In genomic region chr4:78396613-78397291, GRCh38 we compare ENCODE assay signal across 17 cellular contexts.
"Had no signal": no experiment of that assay in that cellular context is flagged by ENCODE, and none has a peak within 500 bp of the region (broad histone marks: within the 10 kb centered on the region; RNA-seq: fewer than 3 reads in every experiment).

No MANE protein-coding gene starts in this region.

- H3K27me3 Mint-ChIP-seq: type B pancreatic cell had no signal

- H3K4me1 Mint-ChIP-seq: naive B cell; nephron; stimulated activated effector memory CD8-positive, alpha-beta T cell treated with anti-CD3 and anti-CD28 coated beads, Interleukin-12 subunit alpha, Interleukin-12 subunit beta, amount 100 ng/mL, for 72 hours had no signal

- DNase-seq: colonic mucosa; dermis blood vessel endothelial cell; erythroblast; foreskin keratinocyte; kidney glomerular epithelial cell; mesendoderm; naive B cell; stimulated activated CD4-positive, alpha-beta T cell treated with anti-CD3 and anti-CD28 coated beads, Interleukin-2, amount 100 ng/mL, for 48 hours; stimulated activated CD8-positive, alpha-beta memory T cell treated with anti-CD3 and anti-CD28 coated beads, Interleukin-4, amount 100 ng/mL, for 48 hours; stimulated activated naive CD8-positive, alpha-beta T cell treated with anti-CD3 and anti-CD28 coated beads, Interleukin-15, Interleukin-2, amounts not matched to agents 100 U/mL and 50 U/mL, for 24 hours; thyroid gland had no signal

- H3K4me3 ChIP-seq: colonic mucosa, right atrium auricular region, smooth muscle cell, suprapubic skin, thyroid gland had no signal

- H3K27ac ChIP-seq: colonic mucosa, foreskin keratinocyte, right atrium auricular region, suprapubic skin, thyroid gland had no signal

- H3K27me3 ChIP-seq: colonic mucosa, foreskin keratinocyte, right atrium auricular region, suprapubic skin, thyroid gland had no signal

- H3K9me3 ChIP-seq: colonic mucosa, thyroid gland had no signal

- ATAC-seq: foreskin keratinocyte; stimulated activated effector memory CD8-positive, alpha-beta T cell treated with anti-CD3 and anti-CD28 coated beads, Interleukin-12 subunit alpha, Interleukin-12 subunit beta, amount 100 ng/mL, for 72 hours; stimulated activated naive CD8-positive, alpha-beta T cell treated with anti-CD3 and anti-CD28 coated beads, Interleukin-15, Interleukin-2, amounts not matched to agents 100 U/mL and 50 U/mL, for 24 hours had no signal

- H3K36me3 ChIP-seq: colonic mucosa, right atrium auricular region, suprapubic skin, thyroid gland had no signal

- H3K4me1 ChIP-seq: colonic mucosa, foreskin keratinocyte, right atrium auricular region, suprapubic skin, thyroid gland had no signal

- H3K4me2 ChIP-seq: smooth muscle cell had no signal

- H3K27ac Mint-ChIP-seq: naive B cell; nephron; stimulated activated effector memory CD8-positive, alpha-beta T cell treated with anti-CD3 and anti-CD28 coated beads, Interleukin-12 subunit alpha, Interleukin-12 subunit beta, amount 100 ng/mL, for 72 hours; type B pancreatic cell had no signal

- H3K36me3 Mint-ChIP-seq: stimulated activated effector memory CD8-positive, alpha-beta T cell treated with anti-CD3 and anti-CD28 coated beads, Interleukin-12 subunit alpha, Interleukin-12 subunit beta, amount 100 ng/mL, for 72 hours had no signal

- H3K4me3 Mint-ChIP-seq: naive B cell; nephron; stimulated activated effector memory CD8-positive, alpha-beta T cell treated with anti-CD3 and anti-CD28 coated beads, Interleukin-12 subunit alpha, Interleukin-12 subunit beta, amount 100 ng/mL, for 72 hours; type B pancreatic cell had no signal
